In genomic region chr13:29845440-29846056, GRCh38 we compare ENCODE assay signal across 9 cellular contexts. TPM values are rescaled to one million over a fixed set of nuclear protein-coding genes. Genes with fewer than 3 reads are reported as not detected.
A peak's percentile ranks its signal among the peaks of the same experiment; 100 is the strongest.
DNase-seq lines count a peak whose midpoint lies in the region; ATAC-seq and TF ChIP-seq lines count a peak whose summit lies in the region.
"Had no signal": no experiment of that assay in that cellular context is flagged by ENCODE, and none has a peak within 500 bp of the region (broad histone marks: within the 10 kb centered on the region; RNA-seq: fewer than 3 reads in every experiment).

No MANE protein-coding gene starts in this region.

- H3K9me3 ChIP-seq in left ventricle myocardium inferior (replicated peaks), result no peaks in the 10 kb centered on the region
- H3K9me3 ChIP-seq in ascending aorta, result no peaks in the 10 kb centered on the region
- no peaks in the 10 kb centered on the region for H3K9me3 ChIP-seq in vagina

- peaks cover 64% of the 10 kb centered on the region for H3K4me1 ChIP-seq in left ventricle myocardium inferior
- peaks cover 0 to 16% of the 10 kb centered on the region in 2 donors for H3K4me1 ChIP-seq in ascending aorta
- H3K4me1 ChIP-seq in vagina, result peaks cover 39% of the 10 kb centered on the region

- no peak for TF ChIP-seq POLR2A in vagina (IDR thresholded peaks at IDR 0.05)

- ATAC-seq in HG03442 (IDR thresholded peaks at IDR 0.05; ENCODE audit: unreplicated experiment), result no peak
- ATAC-seq in GM19351 (IDR thresholded peaks at IDR 0.05; ENCODE audit: unreplicated experiment), result no peak

- no peak overlapping the region for H3K27ac ChIP-seq in left ventricle myocardium inferior (replicated peaks)
- no peak overlapping the region for H3K27ac ChIP-seq in ascending aorta
- peak overlapping the region; percentile 98 for H3K27ac ChIP-seq in vagina

- no peak for DNase-seq in left ventricle myocardium inferior
- no peak for DNase-seq in cardiac septum (ENCODE audit: low spot score)
- no peak for DNase-seq in ascending aorta (ENCODE audit: low spot score in 2 of 2)
- no peak for DNase-seq in kidney epithelial cell (ENCODE audit: low read depth)
- no peak for DNase-seq in vagina (ENCODE audit: extremely low spot score in 2 of 2)
- no peak for DNase-seq in middle frontal gyrus (ENCODE audit: extremely low spot score, low spot score)
- DNase-seq: NCI-H82 had no signal

- TF ChIP-seq CTCF in left ventricle myocardium inferior (IDR thresholded peaks at IDR 0.05; ENCODE audit: borderline replicate concordance) (peak; percentile 51), ascending aorta (IDR thresholded peaks at IDR 0.05) (peak in 2 of 3 experiments; percentile 29 to 51), kidney epithelial cell (IDR thresholded peaks at IDR 0.05; ENCODE audit: insufficient read depth, low read length, poor library complexity, severe bottlenecking) (peak; percentile 23), vagina (IDR thresholded peaks at IDR 0.05) (peak in 2 of 3 experiments; percentile 19 to 37)

- H3K4me3 ChIP-seq in left ventricle myocardium inferior (no peak overlapping the region), ascending aorta (no peak overlapping the region), kidney epithelial cell (ENCODE audit: low read depth, low read length) (no peak overlapping the region), vagina (peak overlapping the region in 1 of 2 donors; percentile 83)

- H3K27me3 ChIP-seq in left ventricle myocardium inferior (ENCODE audit: low read depth) (no peaks in the 10 kb centered on the region), ascending aorta (no peaks in the 10 kb centered on the region), kidney epithelial cell (ENCODE audit: control insufficient read depth, insufficient read depth, low read length) (no peaks in the 10 kb centered on the region), vagina (no peaks in the 10 kb centered on the region)

- intact Hi-C loops in left ventricle myocardium inferior (cut with micrococcal nuclease) (loop anchor here (2.0 kb wide), 1 partner anchor 267 kb away; no protein-coding TSS in a partner anchor), cardiac septum (cut with DNase I) (loop anchor here (2.0 kb wide), 1 partner anchor 267 kb away; no protein-coding TSS in a partner anchor), ascending aorta (cut with DNase I) (loop anchor here (5.0 to 10.0 kb wide), 4 partner anchors 71 to 619 kb away; partner anchors contain the start of gene HMGB1), vagina (cut with DNase I) (loop anchor here (10.0 kb wide), 2 partner anchors 269 to 619 kb away; partner anchors contain the start of gene HMGB1)

- no peaks in the 10 kb centered on the region for H3K36me3 ChIP-seq in left ventricle myocardium inferior
- H3K36me3 ChIP-seq in ascending aorta, result no peaks in the 10 kb centered on the region
- H3K36me3 ChIP-seq in kidney epithelial cell (ENCODE audit: control insufficient read depth, insufficient read depth, low read length), result no peaks in the 10 kb centered on the region
- no peaks in the 10 kb centered on the region for H3K36me3 ChIP-seq in vagina

RNA-seq across cellular contexts. Expression of gene UBL3, which starts 4.9 kb away (rescaled TPM):
- 25.2 TPM for total RNA-seq in left ventricle myocardium inferior
- 24.1 TPM for total RNA-seq in cardiac septum
- total RNA-seq in ascending aorta, result 17.9 TPM
- total RNA-seq in kidney epithelial cell, result 20.9 and 23.0 TPM in 2 replicates
- total RNA-seq in vagina, result 33.4 TPM
